ENCODE assay signal across 19 cellular contexts in the genomic region with DNA sequence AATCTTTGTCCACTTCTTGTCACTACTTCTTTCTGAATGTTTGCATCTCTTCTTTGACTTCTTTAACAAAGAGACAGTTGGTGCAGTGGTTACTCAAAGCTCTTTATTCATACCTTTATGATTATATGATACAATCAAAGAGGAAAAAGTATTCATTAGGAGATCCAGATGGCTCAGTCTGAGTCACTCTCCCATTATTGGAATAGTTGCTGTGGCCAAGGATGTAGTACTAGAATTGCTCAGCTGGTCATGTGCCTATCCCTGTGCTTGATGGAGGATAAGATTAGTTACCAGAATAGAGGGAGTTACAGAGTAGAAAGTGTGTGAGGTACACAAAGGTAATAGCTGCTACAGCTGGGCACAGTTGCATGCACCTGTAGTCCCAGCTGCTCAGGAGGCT.
"Had no signal": no experiment of that assay in that cellular context is flagged by ENCODE, and none has a peak within 500 bp of the region (broad histone marks: within the 10 kb centered on the region; RNA-seq: fewer than 3 reads in every experiment).

No MANE protein-coding gene starts in this region.

- H3K9me3 ChIP-seq: ascending aorta, esophagus squamous epithelium, gastrocnemius medialis, left ventricle myocardium inferior, mucosa of descending colon, sigmoid colon, upper lobe of right lung had no signal

- H3K4me1 ChIP-seq: ascending aorta, esophagus squamous epithelium, gastrocnemius medialis, left ventricle myocardium inferior, parathyroid adenoma, sigmoid colon, upper lobe of right lung had no signal

- H3K9ac ChIP-seq: parathyroid adenoma had no signal

- H3K4me3 Mint-ChIP-seq: activated naive CD4-positive, alpha-beta T cell treated with anti-CD3 and anti-CD28 coated beads for 36 hours; activated naive CD8-positive, alpha-beta T cell treated with anti-CD3 and anti-CD28 coated beads, Interleukin-2, amount 50 U/mL, for 24 hours; memory B cell; naive thymus-derived CD8-positive, alpha-beta T cell; stimulated activated naive CD8-positive, alpha-beta T cell treated with anti-CD3 and anti-CD28 coated beads, Interleukin-15, amount 100 ng/mL, for 72 hours had no signal

- H3K27ac ChIP-seq: ascending aorta, esophagus squamous epithelium, gastrocnemius medialis, left ventricle myocardium inferior, parathyroid adenoma, sigmoid colon, upper lobe of right lung had no signal

- H3K27ac Mint-ChIP-seq: activated naive CD4-positive, alpha-beta T cell treated with anti-CD3 and anti-CD28 coated beads for 36 hours; activated naive CD8-positive, alpha-beta T cell treated with anti-CD3 and anti-CD28 coated beads, Interleukin-2, amount 50 U/mL, for 24 hours; activated T-helper 2 cell treated with anti-CD3 and anti-CD28 coated beads, Interferon-gamma antibody, Interleukin-2, Interleukin-4, amounts not matched to agents 10 μg/mL and 5 μg/mL and 100 μg/mL, durations not matched to agents 14 hours and 24 hours and 36 hours; memory B cell had no signal

- DNase-seq: activated CD4-positive, CD25-positive, alpha-beta regulatory T cell treated with anti-CD3 and anti-CD28 coated beads, Interleukin-2, amount 50 U/mL, for 72 hours; activated naive CD4-positive, alpha-beta T cell treated with anti-CD3 and anti-CD28 coated beads for 36 hours; activated naive CD8-positive, alpha-beta T cell treated with anti-CD3 and anti-CD28 coated beads, Interleukin-2, amount 50 U/mL, for 24 hours; activated T-cell treated with anti-CD3 and anti-CD28 coated beads for 4 hours; esophagus squamous epithelium; gastrocnemius medialis; kidney; left ventricle myocardium inferior; mucosa of descending colon; naive thymus-derived CD8-positive, alpha-beta T cell; sigmoid colon; stimulated activated CD4-positive, alpha-beta T cell treated with anti-CD3 and anti-CD28 coated beads, Interleukin-1b, Interleukin-23, amount 100 ng/mL, for 48 hours; stimulated activated naive CD8-positive, alpha-beta T cell treated with anti-CD3 and anti-CD28 coated beads, Interleukin-15, amount 100 ng/mL, for 72 hours; T-helper 9 cell; upper lobe of right lung had no signal

- H3K9me3 Mint-ChIP-seq: activated naive CD4-positive, alpha-beta T cell treated with anti-CD3 and anti-CD28 coated beads for 36 hours; activated naive CD8-positive, alpha-beta T cell treated with anti-CD3 and anti-CD28 coated beads, Interleukin-2, amount 50 U/mL, for 24 hours; activated T-helper 2 cell treated with anti-CD3 and anti-CD28 coated beads, Interferon-gamma antibody, Interleukin-2, Interleukin-4, amounts not matched to agents 10 μg/mL and 5 μg/mL and 100 μg/mL, durations not matched to agents 14 hours and 24 hours and 36 hours; memory B cell; naive thymus-derived CD8-positive, alpha-beta T cell; stimulated activated naive CD8-positive, alpha-beta T cell treated with anti-CD3 and anti-CD28 coated beads, Interleukin-15, amount 100 ng/mL, for 72 hours had no signal

- ATAC-seq: activated naive CD8-positive, alpha-beta T cell treated with anti-CD3 and anti-CD28 coated beads, Interleukin-2, amount 50 U/mL, for 24 hours; gastrocnemius medialis; mucosa of descending colon; naive thymus-derived CD8-positive, alpha-beta T cell; stimulated activated naive CD8-positive, alpha-beta T cell treated with anti-CD3 and anti-CD28 coated beads, Interleukin-15, amount 100 ng/mL, for 72 hours; upper lobe of right lung had no signal

- H3K27me3 Mint-ChIP-seq: activated naive CD8-positive, alpha-beta T cell treated with anti-CD3 and anti-CD28 coated beads, Interleukin-2, amount 50 U/mL, for 24 hours; memory B cell; naive thymus-derived CD8-positive, alpha-beta T cell; stimulated activated naive CD8-positive, alpha-beta T cell treated with anti-CD3 and anti-CD28 coated beads, Interleukin-15, amount 100 ng/mL, for 72 hours had no signal

- H3K27me3 ChIP-seq: ascending aorta, esophagus squamous epithelium, gastrocnemius medialis, sigmoid colon, upper lobe of right lung had no signal

- H3K4me1 Mint-ChIP-seq: activated naive CD8-positive, alpha-beta T cell treated with anti-CD3 and anti-CD28 coated beads, Interleukin-2, amount 50 U/mL, for 24 hours; memory B cell; stimulated activated naive CD8-positive, alpha-beta T cell treated with anti-CD3 and anti-CD28 coated beads, Interleukin-15, amount 100 ng/mL, for 72 hours had no signal

- H3K4me3 ChIP-seq: ascending aorta, esophagus squamous epithelium, gastrocnemius medialis, left ventricle myocardium inferior, mucosa of descending colon, sigmoid colon, upper lobe of right lung had no signal
